In the genomic region with DNA sequence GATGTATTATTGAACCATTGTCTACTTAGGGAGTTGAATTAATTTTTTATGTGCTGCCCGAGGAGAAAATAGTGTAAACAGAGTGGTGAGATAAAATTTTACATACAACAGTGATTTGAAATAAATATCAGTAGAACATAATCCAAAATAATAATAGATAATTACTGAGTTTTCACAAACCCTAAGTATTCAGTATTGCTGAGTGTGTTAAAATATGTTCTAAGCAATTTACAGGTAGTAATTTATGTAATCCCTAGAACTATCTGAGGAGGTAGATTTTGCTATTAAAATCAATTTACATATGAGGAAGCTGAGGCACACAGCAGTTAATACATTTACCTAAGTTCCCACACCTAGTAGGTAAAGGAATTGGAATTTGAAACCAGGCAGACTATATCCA, we compare ENCODE assay signal across 27 cellular contexts.
"Had no signal": no experiment of that assay in that cellular context is flagged by ENCODE, and none has a peak within 500 bp of the region (broad histone marks: within the 10 kb centered on the region; RNA-seq: fewer than 3 reads in every experiment).

No MANE protein-coding gene starts in this region.

- H3K4me1 ChIP-seq: stomach, suprapubic skin, testis, thyroid gland, tibial artery, tibial nerve, upper lobe of left lung, upper lobe of right lung, uterus, vagina had no signal

- H3K27me3 ChIP-seq: stomach, suprapubic skin, testis, thyroid gland, tibial artery, tibial nerve, transverse colon, upper lobe of left lung, upper lobe of right lung, uterus, vagina had no signal

- H3K9me3 ChIP-seq: stomach, suprapubic skin, testis, thoracic aorta, thyroid gland, tibial artery, tibial nerve, transverse colon, upper lobe of left lung, upper lobe of right lung, uterus, vagina had no signal

- H3K36me3 ChIP-seq: stomach, suprapubic skin, thoracic aorta, thyroid gland, tibial artery, tibial nerve, transverse colon, upper lobe of left lung, upper lobe of right lung, uterus, vagina had no signal

- FAIRE-seq: urothelium cell line had no signal

- H3K4me3 ChIP-seq: stomach, suprapubic skin, testis, thoracic aorta, thyroid gland, tibial artery, tibial nerve, transverse colon, upper lobe of left lung, upper lobe of right lung, uterus, vagina had no signal

- DNase-seq: stimulated activated CD4-positive, alpha-beta T cell treated with anti-CD3 and anti-CD28 coated beads, Interleukin-2, amount 100 ng/mL, for 48 hours; stimulated activated CD4-positive, alpha-beta T cell treated with anti-CD3 and anti-CD28 coated beads, Interleukin-4, amount 100 ng/mL, for 1 hour; stimulated activated CD4-positive, alpha-beta T cell treated with anti-CD3 and anti-CD28 coated beads, Interleukin-4, amount 100 ng/mL, for 24 hours; stimulated activated CD4-positive, alpha-beta T cell treated with anti-CD3 and anti-CD28 coated beads, Interleukin-4, amount 100 ng/mL, for 4 hours; stimulated activated CD8-positive, alpha-beta memory T cell treated with anti-CD3 and anti-CD28 coated beads, Interleukin-4, amount 100 ng/mL, for 48 hours; stimulated activated naive B cell treated with anti-CD40 and anti-IgM and Interleukin-4, amounts not matched to agents 10 μg/mL and 1 μg/mL and 100 μg/mL, for 72 hours; stimulated activated naive CD4-positive, alpha-beta T cell; stimulated activated naive CD4-positive, alpha-beta T cell treated with Interleukin-2 at 50 U/mL for 16 hours; stimulated activated naive CD8-positive, alpha-beta T cell treated with anti-CD3 and anti-CD28 coated beads, Interleukin-15, amount 100 ng/mL, for 72 hours; stimulated activated naive CD8-positive, alpha-beta T cell treated with anti-CD3 and anti-CD28 coated beads, Interleukin-15, Interleukin-2, amounts not matched to agents 100 U/mL and 50 U/mL, for 24 hours; stomach; substantia nigra; testis; thyroid gland; tibial artery; transverse colon; trophoblast cell; upper lobe of left lung; upper lobe of right lung; uterus had no signal

- ATAC-seq: stimulated activated effector memory CD8-positive, alpha-beta T cell treated with anti-CD3 and anti-CD28 coated beads, Interleukin-12 subunit alpha, Interleukin-12 subunit beta, amount 100 ng/mL, for 72 hours; stimulated activated memory B cell treated with anti-CD40 and anti-IgM and Interleukin-4, amounts not matched to agents 10 μg/mL and 1 μg/mL and 100 μg/mL, for 72 hours; stimulated activated naive B cell treated with anti-CD40 and anti-IgM and Interleukin-4, amounts not matched to agents 10 μg/mL and 1 μg/mL and 100 μg/mL, for 72 hours; stimulated activated naive CD8-positive, alpha-beta T cell treated with anti-CD3 and anti-CD28 coated beads, Interleukin-15, amount 100 ng/mL, for 72 hours; stimulated activated naive CD8-positive, alpha-beta T cell treated with anti-CD3 and anti-CD28 coated beads, Interleukin-15, Interleukin-2, amounts not matched to agents 100 U/mL and 50 U/mL, for 24 hours; upper lobe of right lung had no signal

- H3K27ac ChIP-seq: stomach, suprapubic skin, testis, thoracic aorta, thyroid gland, tibial artery, tibial nerve, transverse colon, upper lobe of left lung, upper lobe of right lung, uterus, vagina had no signal
